3 cellular contexts compared by ENCODE assay signal in the genomic region with DNA sequence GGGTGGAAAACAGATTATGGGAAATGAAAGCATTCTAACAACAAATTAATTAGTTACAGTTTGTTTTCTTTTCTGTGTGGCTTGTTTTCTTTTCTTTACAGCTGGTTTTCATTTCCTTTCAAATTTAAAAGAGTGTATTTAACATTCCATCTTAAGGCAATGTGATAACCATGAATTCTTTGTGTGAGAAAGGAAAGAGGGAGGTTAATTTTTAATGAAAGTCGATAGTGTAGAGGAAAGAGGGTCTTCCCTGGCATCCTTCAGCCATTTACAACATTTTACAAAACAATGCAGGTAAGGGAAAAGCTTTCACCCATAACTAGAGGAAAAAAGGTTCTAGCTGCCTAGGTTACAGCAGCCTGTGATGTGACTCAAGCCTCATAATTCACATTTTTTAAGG.
TF ChIP-seq lines count a peak whose summit lies in the region.

No MANE protein-coding gene starts in this region.

TF ChIP-seq in SK-N-SH treated with all-trans-retinoic acid at 6 μM for 48 hours, 23 proteins besides CTCF, POLR2A, EP300 and RAD21 (continued from another document):
- TF ChIP-seq PPARA (CRISPR knock-in tag; IDR thresholded peaks at IDR 0.05; ENCODE audit: borderline replicate concordance), result no peak
- TF ChIP-seq TCF4 (CRISPR knock-in tag; IDR thresholded peaks at IDR 0.05; ENCODE audit: borderline replicate concordance), result peak; percentile 60; the same call in 1 of the 2 replicates

TF ChIP-seq in SK-N-SH, 30 proteins besides CTCF, POLR2A, EP300 and RAD21 (continued from another document):
- TF ChIP-seq NRF1 (IDR thresholded peaks at IDR 0.05; ENCODE audit: low read depth, low read length) (no peak), FOSL2 (IDR thresholded peaks at IDR 0.05; ENCODE audit: borderline replicate concordance, low read depth) (no peak), GATA2 (CRISPR knock-in tag; IDR thresholded peaks at IDR 0.05) (no peak), YY1 (IDR thresholded peaks at IDR 0.05; ENCODE audit: low read depth) (no peak), MEF2A (IDR thresholded peaks at IDR 0.05; ENCODE audit: borderline replicate concordance, low read depth) (no peak), POLR2AphosphoS5 (IDR thresholded peaks at IDR 0.05; ENCODE audit: low read depth, low read length) (no peak), CHD2 (IDR thresholded peaks at IDR 0.05; ENCODE audit: low read length, partially characterized antibody) (no peak), RXRA (IDR thresholded peaks at IDR 0.05; ENCODE audit: borderline replicate concordance, low read depth) (no peak), EZH2phosphoT487 (IDR thresholded peaks at IDR 0.05; ENCODE audit: borderline replicate concordance, low read depth) (no peak)
- TF ChIP-seq, protein P1, sequence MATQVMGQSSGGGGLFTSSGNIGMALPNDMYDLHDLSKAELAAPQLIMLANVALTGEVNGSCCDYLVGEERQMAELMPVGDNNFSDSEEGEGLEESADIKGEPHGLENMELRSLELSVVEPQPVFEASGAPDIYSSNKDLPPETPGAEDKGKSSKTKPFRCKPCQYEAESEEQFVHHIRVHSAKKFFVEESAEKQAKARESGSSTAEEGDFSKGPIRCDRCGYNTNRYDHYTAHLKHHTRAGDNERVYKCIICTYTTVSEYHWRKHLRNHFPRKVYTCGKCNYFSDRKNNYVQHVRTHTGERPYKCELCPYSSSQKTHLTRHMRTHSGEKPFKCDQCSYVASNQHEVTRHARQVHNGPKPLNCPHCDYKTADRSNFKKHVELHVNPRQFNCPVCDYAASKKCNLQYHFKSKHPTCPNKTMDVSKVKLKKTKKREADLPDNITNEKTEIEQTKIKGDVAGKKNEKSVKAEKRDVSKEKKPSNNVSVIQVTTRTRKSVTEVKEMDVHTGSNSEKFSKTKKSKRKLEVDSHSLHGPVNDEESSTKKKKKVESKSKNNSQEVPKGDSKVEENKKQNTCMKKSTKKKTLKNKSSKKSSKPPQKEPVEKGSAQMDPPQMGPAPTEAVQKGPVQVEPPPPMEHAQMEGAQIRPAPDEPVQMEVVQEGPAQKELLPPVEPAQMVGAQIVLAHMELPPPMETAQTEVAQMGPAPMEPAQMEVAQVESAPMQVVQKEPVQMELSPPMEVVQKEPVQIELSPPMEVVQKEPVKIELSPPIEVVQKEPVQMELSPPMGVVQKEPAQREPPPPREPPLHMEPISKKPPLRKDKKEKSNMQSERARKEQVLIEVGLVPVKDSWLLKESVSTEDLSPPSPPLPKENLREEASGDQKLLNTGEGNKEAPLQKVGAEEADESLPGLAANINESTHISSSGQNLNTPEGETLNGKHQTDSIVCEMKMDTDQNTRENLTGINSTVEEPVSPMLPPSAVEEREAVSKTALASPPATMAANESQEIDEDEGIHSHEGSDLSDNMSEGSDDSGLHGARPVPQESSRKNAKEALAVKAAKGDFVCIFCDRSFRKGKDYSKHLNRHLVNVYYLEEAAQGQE (IDR thresholded peaks at IDR 0.05; ENCODE audit: low read depth, low read length), result no peak
- TF ChIP-seq, protein P2, sequence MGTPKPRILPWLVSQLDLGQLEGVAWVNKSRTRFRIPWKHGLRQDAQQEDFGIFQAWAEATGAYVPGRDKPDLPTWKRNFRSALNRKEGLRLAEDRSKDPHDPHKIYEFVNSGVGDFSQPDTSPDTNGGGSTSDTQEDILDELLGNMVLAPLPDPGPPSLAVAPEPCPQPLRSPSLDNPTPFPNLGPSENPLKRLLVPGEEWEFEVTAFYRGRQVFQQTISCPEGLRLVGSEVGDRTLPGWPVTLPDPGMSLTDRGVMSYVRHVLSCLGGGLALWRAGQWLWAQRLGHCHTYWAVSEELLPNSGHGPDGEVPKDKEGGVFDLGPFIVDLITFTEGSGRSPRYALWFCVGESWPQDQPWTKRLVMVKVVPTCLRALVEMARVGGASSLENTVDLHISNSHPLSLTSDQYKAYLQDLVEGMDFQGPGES (IDR thresholded peaks at IDR 0.05; ENCODE audit: low read depth, low read length), result no peak
- TF ChIP-seq, protein P3, sequence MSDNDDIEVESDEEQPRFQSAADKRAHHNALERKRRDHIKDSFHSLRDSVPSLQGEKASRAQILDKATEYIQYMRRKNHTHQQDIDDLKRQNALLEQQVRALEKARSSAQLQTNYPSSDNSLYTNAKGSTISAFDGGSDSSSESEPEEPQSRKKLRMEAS (IDR thresholded peaks at IDR 0.05; ENCODE audit: low read depth), result no peak
- TF ChIP-seq, protein P4, sequence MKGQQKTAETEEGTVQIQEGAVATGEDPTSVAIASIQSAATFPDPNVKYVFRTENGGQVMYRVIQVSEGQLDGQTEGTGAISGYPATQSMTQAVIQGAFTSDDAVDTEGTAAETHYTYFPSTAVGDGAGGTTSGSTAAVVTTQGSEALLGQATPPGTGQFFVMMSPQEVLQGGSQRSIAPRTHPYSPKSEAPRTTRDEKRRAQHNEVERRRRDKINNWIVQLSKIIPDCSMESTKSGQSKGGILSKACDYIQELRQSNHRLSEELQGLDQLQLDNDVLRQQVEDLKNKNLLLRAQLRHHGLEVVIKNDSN (IDR thresholded peaks at IDR 0.05; ENCODE audit: borderline replicate concordance, low read depth), result no peak

TF ChIP-seq in endothelial cell of umbilical vein, 7 proteins besides CTCF, POLR2A, EP300 and RAD21 (continued from another document):
- TF ChIP-seq, protein P3 (IDR thresholded peaks at IDR 0.05; ENCODE audit: insufficient read depth, insufficient read length), result no peak
- no peak for TF ChIP-seq MYC (IDR thresholded peaks at IDR 0.05; ENCODE audit: low read depth, low read length)
- no peak for TF ChIP-seq EZH2 (IDR thresholded peaks at IDR 0.05; ENCODE audit: borderline replicate concordance, low read depth, low read length, severe bottlenecking)
- TF ChIP-seq JUN (IDR thresholded peaks at IDR 0.05; ENCODE audit: borderline replicate concordance, insufficient read depth, insufficient read length, low read depth), result no peak
- no peak for TF ChIP-seq POLR2AphosphoS5 (IDR thresholded peaks at IDR 0.05; ENCODE audit: insufficient read depth, low read depth, low read length)
- no peak for TF ChIP-seq FOS (IDR thresholded peaks at IDR 0.05; ENCODE audit: borderline replicate concordance, insufficient read depth, low read length)
